Comparison of ENCODE assay signal across 1 cellular context in the genomic region with DNA sequence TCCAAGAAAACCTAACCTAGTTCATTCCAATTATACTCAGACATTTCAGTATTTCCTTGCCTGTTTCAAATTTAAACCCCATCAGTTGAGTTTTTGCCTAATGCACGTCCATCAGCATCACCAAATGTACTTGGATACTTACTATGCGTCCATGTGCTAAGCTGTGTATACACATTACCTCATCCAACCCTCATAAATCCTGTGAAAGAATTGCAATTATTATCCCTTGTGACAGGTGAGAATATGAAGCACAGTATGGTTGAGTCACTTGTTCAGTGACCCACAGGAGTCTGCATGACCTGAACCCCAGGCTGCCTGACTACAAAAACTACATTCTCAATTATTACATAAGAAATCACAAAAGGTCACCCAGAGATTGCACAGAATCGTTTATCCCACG.
TF ChIP-seq lines count a peak whose summit lies in the region.

No MANE protein-coding gene starts in this region.

TF ChIP-seq in HEK293, 187 proteins besides CTCF, POLR2A, EP300 and RAD21 (continued from another document and continues in another):
- TF ChIP-seq, protein P1, sequence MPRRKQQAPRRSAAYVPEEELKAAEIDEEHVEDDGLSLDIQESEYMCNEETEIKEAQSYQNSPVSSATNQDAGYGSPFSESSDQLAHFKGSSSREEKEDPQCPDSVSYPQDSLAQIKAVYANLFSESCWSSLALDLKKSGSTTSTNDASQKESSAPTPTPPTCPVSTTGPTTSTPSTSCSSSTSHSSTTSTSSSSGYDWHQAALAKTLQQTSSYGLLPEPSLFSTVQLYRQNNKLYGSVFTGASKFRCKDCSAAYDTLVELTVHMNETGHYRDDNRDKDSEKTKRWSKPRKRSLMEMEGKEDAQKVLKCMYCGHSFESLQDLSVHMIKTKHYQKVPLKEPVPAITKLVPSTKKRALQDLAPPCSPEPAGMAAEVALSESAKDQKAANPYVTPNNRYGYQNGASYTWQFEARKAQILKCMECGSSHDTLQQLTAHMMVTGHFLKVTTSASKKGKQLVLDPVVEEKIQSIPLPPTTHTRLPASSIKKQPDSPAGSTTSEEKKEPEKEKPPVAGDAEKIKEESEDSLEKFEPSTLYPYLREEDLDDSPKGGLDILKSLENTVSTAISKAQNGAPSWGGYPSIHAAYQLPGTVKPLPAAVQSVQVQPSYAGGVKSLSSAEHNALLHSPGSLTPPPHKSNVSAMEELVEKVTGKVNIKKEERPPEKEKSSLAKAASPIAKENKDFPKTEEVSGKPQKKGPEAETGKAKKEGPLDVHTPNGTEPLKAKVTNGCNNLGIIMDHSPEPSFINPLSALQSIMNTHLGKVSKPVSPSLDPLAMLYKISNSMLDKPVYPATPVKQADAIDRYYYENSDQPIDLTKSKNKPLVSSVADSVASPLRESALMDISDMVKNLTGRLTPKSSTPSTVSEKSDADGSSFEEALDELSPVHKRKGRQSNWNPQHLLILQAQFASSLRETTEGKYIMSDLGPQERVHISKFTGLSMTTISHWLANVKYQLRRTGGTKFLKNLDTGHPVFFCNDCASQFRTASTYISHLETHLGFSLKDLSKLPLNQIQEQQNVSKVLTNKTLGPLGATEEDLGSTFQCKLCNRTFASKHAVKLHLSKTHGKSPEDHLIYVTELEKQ (tag by site-specific recombination; IDR thresholded peaks at IDR 0.05; ENCODE audit: borderline replicate concordance), result peak; percentile 93
- TF ChIP-seq ZBTB20 (tag by site-specific recombination; IDR thresholded peaks at IDR 0.05) (no peak), ZNF155 (tag by site-specific recombination; IDR thresholded peaks at IDR 0.05) (no peak), SCRT1 (tag by site-specific recombination; IDR thresholded peaks at IDR 0.05; ENCODE audit: borderline replicate concordance) (no peak), ZNF621 (tag by site-specific recombination; IDR thresholded peaks at IDR 0.05) (no peak), ZNF416 (tag by site-specific recombination; IDR thresholded peaks at IDR 0.05) (no peak), ZXDB (tag by site-specific recombination; IDR thresholded peaks at IDR 0.05) (peak; percentile 26; the same call in 1 of the 2 replicates), ZNF777 (tag by site-specific recombination; IDR thresholded peaks at IDR 0.05; ENCODE audit: borderline replicate concordance) (no peak), ZNF37A (tag by site-specific recombination; IDR thresholded peaks at IDR 0.05) (no peak), ZNF169 (tag by site-specific recombination; IDR thresholded peaks at IDR 0.05) (no peak), BCL6B (tag by site-specific recombination; IDR thresholded peaks at IDR 0.05) (no peak), ZNF580 (tag by site-specific recombination; IDR thresholded peaks at IDR 0.05) (peak; percentile 66; the same call in 1 of the 2 replicates), ZNF10 (tag by site-specific recombination; IDR thresholded peaks at IDR 0.05) (peak; percentile 74; the same call in 1 of the 2 replicates), ZNF138 (tag by site-specific recombination; IDR thresholded peaks at IDR 0.05; ENCODE audit: borderline replicate concordance) (no peak), ZNF19 (tag by site-specific recombination; IDR thresholded peaks at IDR 0.05; ENCODE audit: low read depth) (no peak), ZNF701 (tag by site-specific recombination; IDR thresholded peaks at IDR 0.05) (no peak), ZFP41 (tag by site-specific recombination; IDR thresholded peaks at IDR 0.05; ENCODE audit: borderline replicate concordance) (no peak), ZNF596 (tag by site-specific recombination; IDR thresholded peaks at IDR 0.05) (no peak), MZF1 (tag by site-specific recombination; IDR thresholded peaks at IDR 0.05; ENCODE audit: borderline replicate concordance) (peak; percentile 65; the same call in 1 of the 2 replicates), ZNF658 (tag by site-specific recombination; IDR thresholded peaks at IDR 0.05) (no peak), ZEB2 (tag by site-specific recombination; IDR thresholded peaks at IDR 0.05) (peak; percentile 52; the same call in 1 of the 2 replicates), SCRT2 (tag by site-specific recombination; IDR thresholded peaks at IDR 0.05) (no peak), ZNF549 (tag by site-specific recombination; IDR thresholded peaks at IDR 0.05) (no peak), ZNF704 (tag by site-specific recombination; IDR thresholded peaks at IDR 0.05) (no peak), PRDM1 (tag by site-specific recombination; IDR thresholded peaks at IDR 0.05) (no peak), ZNF302 (tag by site-specific recombination; IDR thresholded peaks at IDR 0.05; ENCODE audit: low read depth) (no peak), ZNF221 (tag by site-specific recombination; IDR thresholded peaks at IDR 0.05; ENCODE audit: borderline replicate concordance) (no peak), ZNF677 (tag by site-specific recombination; IDR thresholded peaks at IDR 0.05) (no peak), ZNF324 (tag by site-specific recombination; IDR thresholded peaks at IDR 0.05) (no peak), ZNF184 (tag by site-specific recombination; IDR thresholded peaks at IDR 0.05) (0 out of 2 replicates have a peak, but pooled peaks have one; percentile 9), ZNF558 (tag by site-specific recombination; IDR thresholded peaks at IDR 0.05) (0 out of 2 replicates have a peak, but pooled peaks have one; percentile 32), ZFP37 (tag by site-specific recombination; IDR thresholded peaks at IDR 0.05) (peak; percentile 71; the same call in 1 of the 2 replicates), ZNF211 (tag by site-specific recombination; IDR thresholded peaks at IDR 0.05; ENCODE audit: low read depth) (no peak), ZNF433 (tag by site-specific recombination; IDR thresholded peaks at IDR 0.05; ENCODE audit: low read depth) (no peak), ZNF514 (tag by site-specific recombination; IDR thresholded peaks at IDR 0.05) (no peak), ZSCAN30 (tag by site-specific recombination; IDR thresholded peaks at IDR 0.05) (peak; percentile 47; the same call in 1 of the 2 replicates), ZBTB17 (tag by site-specific recombination; IDR thresholded peaks at IDR 0.05) (0 out of 2 replicates have a peak, but pooled peaks have one; percentile 41), ZNF366 (tag by site-specific recombination; conservative IDR thresholded peaks at IDR 0.05) (peak; percentile 81), GLI4 (tag by site-specific recombination; IDR thresholded peaks at IDR 0.05) (no peak), ZNF449 (tag by site-specific recombination; IDR thresholded peaks at IDR 0.05) (no peak), SETDB1 (IDR thresholded peaks at IDR 0.05; ENCODE audit: insufficient read length, low read length) (no peak), ZBTB8A (tag by site-specific recombination; IDR thresholded peaks at IDR 0.05) (no peak), ZNF544 (tag by site-specific recombination; IDR thresholded peaks at IDR 0.05) (no peak), GLIS2 (tag by site-specific recombination; IDR thresholded peaks at IDR 0.05) (no peak), ZNF341 (tag by site-specific recombination; IDR thresholded peaks at IDR 0.05; ENCODE audit: low read depth) (no peak), ZNF350 (tag by site-specific recombination; IDR thresholded peaks at IDR 0.05) (no peak), ZNF311 (tag by site-specific recombination; IDR thresholded peaks at IDR 0.05; ENCODE audit: borderline replicate concordance) (no peak)
- TF ChIP-seq, protein P2, sequence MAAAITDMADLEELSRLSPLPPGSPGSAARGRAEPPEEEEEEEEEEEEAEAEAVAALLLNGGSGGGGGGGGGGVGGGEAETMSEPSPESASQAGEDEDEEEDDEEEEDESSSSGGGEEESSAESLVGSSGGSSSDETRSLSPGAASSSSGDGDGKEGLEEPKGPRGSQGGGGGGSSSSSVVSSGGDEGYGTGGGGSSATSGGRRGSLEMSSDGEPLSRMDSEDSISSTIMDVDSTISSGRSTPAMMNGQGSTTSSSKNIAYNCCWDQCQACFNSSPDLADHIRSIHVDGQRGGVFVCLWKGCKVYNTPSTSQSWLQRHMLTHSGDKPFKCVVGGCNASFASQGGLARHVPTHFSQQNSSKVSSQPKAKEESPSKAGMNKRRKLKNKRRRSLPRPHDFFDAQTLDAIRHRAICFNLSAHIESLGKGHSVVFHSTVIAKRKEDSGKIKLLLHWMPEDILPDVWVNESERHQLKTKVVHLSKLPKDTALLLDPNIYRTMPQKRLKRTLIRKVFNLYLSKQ (tag by site-specific recombination; IDR thresholded peaks at IDR 0.05; ENCODE audit: borderline replicate concordance), result no peak
- TF ChIP-seq, protein P3, sequence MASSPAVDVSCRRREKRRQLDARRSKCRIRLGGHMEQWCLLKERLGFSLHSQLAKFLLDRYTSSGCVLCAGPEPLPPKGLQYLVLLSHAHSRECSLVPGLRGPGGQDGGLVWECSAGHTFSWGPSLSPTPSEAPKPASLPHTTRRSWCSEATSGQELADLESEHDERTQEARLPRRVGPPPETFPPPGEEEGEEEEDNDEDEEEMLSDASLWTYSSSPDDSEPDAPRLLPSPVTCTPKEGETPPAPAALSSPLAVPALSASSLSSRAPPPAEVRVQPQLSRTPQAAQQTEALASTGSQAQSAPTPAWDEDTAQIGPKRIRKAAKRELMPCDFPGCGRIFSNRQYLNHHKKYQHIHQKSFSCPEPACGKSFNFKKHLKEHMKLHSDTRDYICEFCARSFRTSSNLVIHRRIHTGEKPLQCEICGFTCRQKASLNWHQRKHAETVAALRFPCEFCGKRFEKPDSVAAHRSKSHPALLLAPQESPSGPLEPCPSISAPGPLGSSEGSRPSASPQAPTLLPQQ (tag by site-specific recombination; IDR thresholded peaks at IDR 0.05), result no peak; the same call in 1 of the 2 replicates
- TF ChIP-seq, protein P4, sequence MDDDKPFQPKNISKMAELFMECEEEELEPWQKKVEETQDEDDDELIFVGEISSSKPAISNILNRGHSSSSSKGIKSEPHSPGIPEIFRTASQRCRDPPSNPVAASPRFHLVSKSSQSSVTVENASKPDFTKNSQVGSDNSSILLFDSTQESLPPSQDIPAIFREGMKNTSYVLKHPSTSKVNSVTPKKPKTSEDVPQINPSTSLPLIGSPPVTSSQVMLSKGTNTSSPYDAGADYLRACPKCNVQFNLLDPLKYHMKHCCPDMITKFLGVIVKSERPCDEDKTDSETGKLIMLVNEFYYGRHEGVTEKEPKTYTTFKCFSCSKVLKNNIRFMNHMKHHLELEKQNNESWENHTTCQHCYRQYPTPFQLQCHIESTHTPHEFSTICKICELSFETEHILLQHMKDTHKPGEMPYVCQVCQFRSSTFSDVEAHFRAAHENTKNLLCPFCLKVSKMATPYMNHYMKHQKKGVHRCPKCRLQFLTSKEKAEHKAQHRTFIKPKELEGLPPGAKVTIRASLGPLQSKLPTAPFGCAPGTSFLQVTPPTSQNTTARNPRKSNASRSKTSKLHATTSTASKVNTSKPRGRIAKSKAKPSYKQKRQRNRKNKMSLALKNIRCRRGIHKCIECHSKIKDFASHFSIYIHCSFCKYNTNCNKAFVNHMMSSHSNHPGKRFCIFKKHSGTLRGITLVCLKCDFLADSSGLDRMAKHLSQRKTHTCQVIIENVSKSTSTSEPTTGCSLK (tag by site-specific recombination; IDR thresholded peaks at IDR 0.05), result no peak
- TF ChIP-seq, protein P5, sequence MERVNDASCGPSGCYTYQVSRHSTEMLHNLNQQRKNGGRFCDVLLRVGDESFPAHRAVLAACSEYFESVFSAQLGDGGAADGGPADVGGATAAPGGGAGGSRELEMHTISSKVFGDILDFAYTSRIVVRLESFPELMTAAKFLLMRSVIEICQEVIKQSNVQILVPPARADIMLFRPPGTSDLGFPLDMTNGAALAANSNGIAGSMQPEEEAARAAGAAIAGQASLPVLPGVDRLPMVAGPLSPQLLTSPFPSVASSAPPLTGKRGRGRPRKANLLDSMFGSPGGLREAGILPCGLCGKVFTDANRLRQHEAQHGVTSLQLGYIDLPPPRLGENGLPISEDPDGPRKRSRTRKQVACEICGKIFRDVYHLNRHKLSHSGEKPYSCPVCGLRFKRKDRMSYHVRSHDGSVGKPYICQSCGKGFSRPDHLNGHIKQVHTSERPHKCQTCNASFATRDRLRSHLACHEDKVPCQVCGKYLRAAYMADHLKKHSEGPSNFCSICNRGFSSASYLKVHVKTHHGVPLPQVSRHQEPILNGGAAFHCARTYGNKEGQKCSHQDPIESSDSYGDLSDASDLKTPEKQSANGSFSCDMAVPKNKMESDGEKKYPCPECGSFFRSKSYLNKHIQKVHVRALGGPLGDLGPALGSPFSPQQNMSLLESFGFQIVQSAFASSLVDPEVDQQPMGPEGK (tag by site-specific recombination; IDR thresholded peaks at IDR 0.05), result no peak
